In the genomic region with DNA sequence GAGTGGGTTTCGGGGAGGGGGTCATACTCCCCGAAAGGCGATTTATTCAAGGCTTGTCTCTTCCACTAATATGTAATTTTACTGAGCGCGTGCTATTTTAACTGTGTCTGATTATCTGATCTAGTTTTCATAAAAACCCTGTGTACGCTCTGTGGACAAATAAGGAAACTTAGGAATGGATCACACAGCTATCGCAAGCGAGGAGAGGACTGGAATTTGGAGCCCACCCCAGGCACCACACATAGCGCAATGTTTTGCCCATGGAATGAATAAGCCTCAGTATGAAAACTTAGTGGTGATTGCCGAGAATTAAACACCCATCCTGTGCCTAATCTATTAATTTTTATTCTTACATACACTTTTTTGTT, we compare ENCODE assay signal across 8 cellular contexts. TPM values are rescaled to one million over a fixed set of nuclear protein-coding genes. Genes with fewer than 3 reads are reported as not detected.
A peak's percentile ranks its signal among the peaks of the same experiment; 100 is the strongest.
DNase-seq lines count a peak whose midpoint lies in the region; ATAC-seq and TF ChIP-seq lines count a peak whose summit lies in the region.

No MANE protein-coding gene starts in this region.

- H3K4me3 Mint-ChIP-seq in HFFc6, result peak overlapping the region; percentile 92
- peak overlapping the region; percentile 99 for H3K4me3 Mint-ChIP-seq in activated T-helper 1 cell treated with anti-CD3 and anti-CD28 coated beads, Interleukin-12 subunit alpha, Interleukin-12 subunit beta, Interleukin-2, Interleukin-4 antibody, amounts not matched to agents 30 ng/mL and 10 ng/mL and 1 ng/mL, durations not matched to agents 14 hours and 24 hours and 36 hours

- TF ChIP-seq CTCF in C4-2B (conservative IDR thresholded peaks at IDR 0.05) (no peak), HFFc6 (IDR thresholded peaks at IDR 0.05) (no peak)

- H3K27me3 Mint-ChIP-seq in HFFc6 (ENCODE audit: insufficient read depth), result peaks cover 12% of the 10 kb centered on the region
- no peaks in the 10 kb centered on the region for H3K27me3 Mint-ChIP-seq in activated T-helper 1 cell treated with anti-CD3 and anti-CD28 coated beads, Interleukin-12 subunit alpha, Interleukin-12 subunit beta, Interleukin-2, Interleukin-4 antibody, amounts not matched to agents 30 ng/mL and 10 ng/mL and 1 ng/mL, durations not matched to agents 14 hours and 24 hours and 36 hours (ENCODE audit: insufficient read depth)

- H3K9me3 Mint-ChIP-seq in HFFc6, result no peaks in the 10 kb centered on the region
- H3K9me3 Mint-ChIP-seq in activated T-helper 1 cell treated with anti-CD3 and anti-CD28 coated beads, Interleukin-12 subunit alpha, Interleukin-12 subunit beta, Interleukin-2, Interleukin-4 antibody, amounts not matched to agents 30 ng/mL and 10 ng/mL and 1 ng/mL, durations not matched to agents 14 hours and 24 hours and 36 hours, result no peaks in the 10 kb centered on the region

- H3K27ac ChIP-seq in C4-2B (peak overlapping the region; percentile 93), skeletal muscle tissue (ENCODE audit: low read depth, low read length) (peak overlapping the region; percentile 87)

- no peaks in the 10 kb centered on the region for H3K9me3 ChIP-seq in skeletal muscle tissue (ENCODE audit: control insufficient read depth in 3 of 3, low read length in 3 of 3)

- H3K36me3 ChIP-seq in skeletal muscle tissue (ENCODE audit: control insufficient read depth in 3 of 3, insufficient read depth in 3 of 3, low read length in 3 of 3), result peaks cover 18 to 32% (median 26%) of the 10 kb centered on the region in 3 donors

- H3K36me3 Mint-ChIP-seq in HFFc6 (ENCODE audit: low read depth), result peaks cover 37% of the 10 kb centered on the region
- peaks cover 34% of the 10 kb centered on the region for H3K36me3 Mint-ChIP-seq in activated T-helper 1 cell treated with anti-CD3 and anti-CD28 coated beads, Interleukin-12 subunit alpha, Interleukin-12 subunit beta, Interleukin-2, Interleukin-4 antibody, amounts not matched to agents 30 ng/mL and 10 ng/mL and 1 ng/mL, durations not matched to agents 14 hours and 24 hours and 36 hours (ENCODE audit: low read depth)

- H3K4me1 ChIP-seq in skeletal muscle tissue (ENCODE audit: control insufficient read depth in 3 of 3, insufficient read depth in 3 of 3, low read length in 3 of 3), result peaks cover 15 to 27% (median 19%) of the 10 kb centered on the region in 3 donors

- intact Hi-C loops in activated T-helper 1 cell treated with anti-CD3 and anti-CD28 coated beads, Interleukin-12 subunit alpha, Interleukin-12 subunit beta, Interleukin-2, Interleukin-4 antibody, amounts not matched to agents 30 ng/mL and 10 ng/mL and 1 ng/mL, durations not matched to agents 14 hours and 24 hours and 36 hours (cut with micrococcal nuclease), result loop anchor here (1.0 to 5.0 kb wide), 3 partner anchors 86 to 345 kb away; partner anchors contain the start of genes GMEB1 and PHACTR4
- intact Hi-C loops in left ventricle myocardium superior (cut with micrococcal nuclease), result no loop called here

- ATAC-seq in left ventricle myocardium superior (peak; percentile 16), GM21529 (IDR thresholded peaks at IDR 0.05; ENCODE audit: unreplicated experiment) (no peak)

- H3K27ac Mint-ChIP-seq in HFFc6, result peak overlapping the region; percentile 91
- H3K27ac Mint-ChIP-seq in activated T-helper 1 cell treated with anti-CD3 and anti-CD28 coated beads, Interleukin-12 subunit alpha, Interleukin-12 subunit beta, Interleukin-2, Interleukin-4 antibody, amounts not matched to agents 30 ng/mL and 10 ng/mL and 1 ng/mL, durations not matched to agents 14 hours and 24 hours and 36 hours, result peak overlapping the region; percentile 85

- peaks cover 44% of the 10 kb centered on the region for H3K4me1 Mint-ChIP-seq in HFFc6 (ENCODE audit: low read depth)
- peaks cover 31% of the 10 kb centered on the region for H3K4me1 Mint-ChIP-seq in activated T-helper 1 cell treated with anti-CD3 and anti-CD28 coated beads, Interleukin-12 subunit alpha, Interleukin-12 subunit beta, Interleukin-2, Interleukin-4 antibody, amounts not matched to agents 30 ng/mL and 10 ng/mL and 1 ng/mL, durations not matched to agents 14 hours and 24 hours and 36 hours (ENCODE audit: low read depth)

- H3K4me3 ChIP-seq in skeletal muscle tissue (ENCODE audit: low read length in 3 of 3), result peak overlapping the region; percentile 86 to 98 (median 92)

- no peaks in the 10 kb centered on the region for H3K27me3 ChIP-seq in skeletal muscle tissue (ENCODE audit: control insufficient read depth in 3 of 3, insufficient read depth in 3 of 3, low read length in 3 of 3)

- no peak for DNase-seq in HFFc6
- DNase-seq in activated T-helper 1 cell treated with anti-CD3 and anti-CD28 coated beads, Interleukin-12 subunit alpha, Interleukin-12 subunit beta, Interleukin-2, Interleukin-4 antibody, amounts not matched to agents 30 ng/mL and 10 ng/mL and 1 ng/mL, durations not matched to agents 14 hours and 24 hours and 36 hours (ENCODE audit: low spot score), result no peak
- DNase-seq in left ventricle myocardium superior, result no peak
- no peak for DNase-seq in NCI-H226
- no peak for DNase-seq in KG1 (lab: John Stamatoyannopoulos, UW)

- peak overlapping the region; percentile 92 to 94 (median 93) for H3K9ac ChIP-seq in skeletal muscle tissue (ENCODE audit: low read depth in 1 of 3, low read length in 3 of 3)

RNA-seq across cellular contexts. Expression of gene RAB42, which starts 9.8 kb away (rescaled TPM):
- under 1 TPM in 3 of 6 experiments, not detected in 3; 0.19 to 0.53 (median 0.20) TPM for total RNA-seq in HFFc6 (2021; fragmentation: NEBNext Ultra II Directional; extraction: Animal tissue kit (Norgen Biotek cat#: 25700))
- total RNA-seq in activated T-helper 1 cell treated with anti-CD3 and anti-CD28 coated beads, Interleukin-12 subunit alpha, Interleukin-12 subunit beta, Interleukin-2, Interleukin-4 antibody, amounts not matched to agents 30 ng/mL and 10 ng/mL and 1 ng/mL, durations not matched to agents 14 hours and 24 hours and 36 hours, result 0.27 TPM in 1 of 2 replicates, not detected in the other
- total RNA-seq in left ventricle myocardium superior (1.5 TPM), skeletal muscle tissue (5.7 TPM)

RNA-seq across cellular contexts. Expression of gene TRNAU1AP, which starts 29.3 kb away (rescaled TPM):
- total RNA-seq in HFFc6 (2021; fragmentation: NEBNext Ultra II Directional; extraction: Animal tissue kit (Norgen Biotek cat#: 25700)), result 10 to 100 TPM; 20.9 to 33.0 (median 28.2) TPM
- total RNA-seq in activated T-helper 1 cell treated with anti-CD3 and anti-CD28 coated beads, Interleukin-12 subunit alpha, Interleukin-12 subunit beta, Interleukin-2, Interleukin-4 antibody, amounts not matched to agents 30 ng/mL and 10 ng/mL and 1 ng/mL, durations not matched to agents 14 hours and 24 hours and 36 hours, result 40.2 and 41.0 TPM in 2 replicates
- 14.5 TPM for total RNA-seq in left ventricle myocardium superior
- 15.1 TPM for total RNA-seq in skeletal muscle tissue
